18 cellular contexts compared by ENCODE assay signal in the genomic region with DNA sequence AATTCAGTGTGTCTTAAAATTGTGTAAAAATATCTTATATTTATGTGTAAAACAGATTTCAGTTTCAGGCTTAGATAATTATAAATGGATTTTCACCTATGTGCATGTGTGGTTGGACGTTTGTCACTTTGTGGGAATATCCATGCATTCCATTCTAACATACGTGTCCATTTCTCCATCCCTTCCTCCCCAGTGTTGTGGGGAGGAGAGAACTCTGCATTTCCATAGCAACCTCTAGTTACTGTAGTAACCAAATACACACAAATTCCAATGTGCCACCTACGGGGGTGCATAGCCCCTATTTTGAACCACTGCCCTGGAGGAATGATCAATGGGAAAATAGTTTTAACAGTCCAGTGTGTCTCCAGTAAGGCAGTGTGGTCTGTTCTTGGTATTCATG.
DNase-seq lines count a peak whose midpoint lies in the region; ATAC-seq, FAIRE-seq and TF ChIP-seq lines count a peak whose summit lies in the region.
"Had no signal": no experiment of that assay in that cellular context is flagged by ENCODE, and none has a peak within 500 bp of the region (broad histone marks: within the 10 kb centered on the region; RNA-seq: fewer than 3 reads in every experiment).

No MANE protein-coding gene starts in this region.

- 84% methylated on average over 3 of the region's 3 CpGs; no CpG with 5 or more reads in 1 of the 2 experiments for WGBS in H1 (ENCODE audit: extremely low coverage in 1 of 2, insufficient coverage in 1 of 2, insufficient read length in 1 of 2, insufficient replicate concordance in 2 of 2, low coverage in 1 of 2, low lambda C conversion rate in 2 of 2, missing lambda C conversion rate in 1 of 2), 2 experiments

- no peak overlapping the region for H2AFZ ChIP-seq in H1 (ENCODE audit: low read length)

- H3K27me3 ChIP-seq in H1 (replicated peaks in 1 of 4; ENCODE audit: control insufficient read depth in 3 of 4, extremely low read depth in 1 of 4, insufficient read depth in 3 of 4, low read length in 3 of 4), result no peaks in the 10 kb centered on the region
- H3K27me3 ChIP-seq: right atrium auricular region had no signal

- H3K18ac ChIP-seq in H1 (ENCODE audit: extremely low read depth, low read length), result no peak overlapping the region

- no peaks in the 10 kb centered on the region for H3K23me2 ChIP-seq in H1 (ENCODE audit: low read depth, low read length)

- TF ChIP-seq POLR2A in H1 (IDR thresholded peaks at IDR 0.05; ENCODE audit: control extremely low read depth in 1 of 2, low read depth in 2 of 2, low read length in 2 of 2), result no peak

- H2BK5ac ChIP-seq in H1 (ENCODE audit: low read depth, low read length), result no peak overlapping the region

- peaks cover 0 to 4% (median 0%) of the 10 kb centered on the region in 4 experiments; a peak in 1 of 7 replicates for H3K4me1 ChIP-seq in H1 (replicated peaks in 1 of 4; ENCODE audit: control insufficient read depth in 3 of 4, insufficient read depth in 4 of 4, low read length in 3 of 4)

- no peak overlapping the region for H3K4me3 ChIP-seq in H1 (ENCODE audit: extremely low read depth in 1 of 4, insufficient read depth in 2 of 4, low read depth in 3 of 4, low read length in 4 of 4)
- H3K4me3 ChIP-seq: lung, right atrium auricular region had no signal

- no peak overlapping the region for H4K91ac ChIP-seq in H1 (replicated peaks; ENCODE audit: insufficient read length, low read length)

- H3K23ac ChIP-seq in H1 (ENCODE audit: insufficient read length), result no peak overlapping the region

- no peaks in the 10 kb centered on the region; the same call in 1 of the 2 replicates for H3K79me1 ChIP-seq in H1 (ENCODE audit: low read depth, low read length)

- CTCF ChIA-PET in H1 (lab: Charles Lee; ENCODE audit: partially characterized antibody), result interaction anchor here (1.7 kb wide), 1 partner anchor 80 kb away, joined by 3 read pairs; no protein-coding TSS in a partner anchor

- H2AK5ac ChIP-seq in H1 (ENCODE audit: low read depth, low read length), result no peak overlapping the region

- H3K36me3 ChIP-seq in H1 (ENCODE audit: control insufficient read depth in 2 of 4, insufficient read depth in 4 of 4, low read length in 3 of 4), result no peaks in the 10 kb centered on the region
- H3K36me3 ChIP-seq: right atrium auricular region had no signal

- H3K4ac ChIP-seq in H1 (replicated peaks; ENCODE audit: insufficient read length, low read depth, low read length), result no peak overlapping the region

- DNase-seq in ELR (ENCODE audit: low read depth), result peak; percentile 52
- DNase-seq in SW480 (ENCODE audit: low spot score), result peak; percentile 53
- DNase-seq in H1 (ENCODE audit: low read depth in 1 of 2, low spot score in 2 of 2), result no peak
- DNase-seq in myocyte (ENCODE audit: low read depth), result peak; percentile 36
- DNase-seq in ureter (ENCODE audit: low spot score), result no peak
- DNase-seq: activated CD4-positive, alpha-beta T cell treated with anti-CD3 and anti-CD28 coated beads, Interleukin-2, amount 50 U/mL, for 1 hour; activated T-cell treated with anti-CD3 and anti-CD28 coated beads, Interleukin-2, amount 50 U/mL, for 72 hours; DMS 273 treated with DMSO at 0.1 percent for 48 hours; Karpas-422; NCI-H1436; NCI-H345; substantia nigra had no signal

- TF ChIP-seq EP300 in H1 (IDR thresholded peaks at IDR 0.05; ENCODE audit: borderline replicate concordance in 1 of 2, low read depth in 2 of 2, low read length in 2 of 2), result no peak

- POLR2A ChIA-PET in H1 (lab: Charles Lee; ENCODE audit: partially characterized antibody), result no interaction called here

- ATAC-seq in GM21390 (IDR thresholded peaks at IDR 0.05; ENCODE audit: unreplicated experiment) (no peak), HG02938 (IDR thresholded peaks at IDR 0.05; ENCODE audit: unreplicated experiment) (no peak), GM21447 (IDR thresholded peaks at IDR 0.05; ENCODE audit: unreplicated experiment) (no peak)
- ATAC-seq: activated T-cell treated with anti-CD3 and anti-CD28 coated beads, Interleukin-2, amount 50 U/mL, for 72 hours had no signal

- no peak overlapping the region for H3K56ac ChIP-seq in H1 (replicated peaks; ENCODE audit: insufficient read length, low read depth, low read length)

- no peak overlapping the region for H2BK120ac ChIP-seq in H1 (replicated peaks; ENCODE audit: low read depth, low read length)

- H3K79me2 ChIP-seq in H1 (ENCODE audit: control insufficient read depth in 1 of 2, insufficient read depth in 2 of 2, low read length in 2 of 2), result peaks cover 0 to 65% of the 10 kb centered on the region in 2 experiments; a peak in 2 of 4 replicates

- peaks cover 2 to 4% of the 10 kb centered on the region in 2 experiments for H4K20me1 ChIP-seq in H1 (replicated peaks in 1 of 2; ENCODE audit: control insufficient read depth in 1 of 2, insufficient read depth in 2 of 2, low read length in 2 of 2)

- no peak overlapping the region for H2BK15ac ChIP-seq in H1 (ENCODE audit: low read length)

- no peak overlapping the region for H2BK20ac ChIP-seq in H1 (ENCODE audit: low read length)

- no peak for TF ChIP-seq CTCF in H1 (IDR thresholded peaks at IDR 0.05; ENCODE audit: control extremely low read depth in 1 of 3, insufficient read depth in 1 of 3, low read depth in 1 of 3, low read length in 3 of 3)

- TF ChIP-seq RAD21 in H1 (IDR thresholded peaks at IDR 0.05 in 1 of 2, conservative IDR thresholded peaks at IDR 0.05 in 1 of 2; ENCODE audit: low read depth in 2 of 2, low read length in 2 of 2), result no peak

- no peak overlapping the region for H3K14ac ChIP-seq in H1 (ENCODE audit: insufficient read length)

- no peak overlapping the region for H4K8ac ChIP-seq in H1 (ENCODE audit: extremely low read depth, insufficient read depth, low read length)

- no peak overlapping the region for H3K4me2 ChIP-seq in H1 (ENCODE audit: insufficient read depth in 1 of 2, low read depth in 2 of 2, low read length in 2 of 2)

- no peaks in the 10 kb centered on the region for H3K9me3 ChIP-seq in H1 (ENCODE audit: insufficient read depth in 2 of 2, low read depth in 1 of 2, low read length in 1 of 2)
- H3K9me3 ChIP-seq: right atrium auricular region had no signal

- H2BK12ac ChIP-seq in H1 (ENCODE audit: low read depth, low read length), result no peak overlapping the region

- H3K27ac ChIP-seq in H1 (ENCODE audit: low read depth, low read length), result no peak overlapping the region
- H3K27ac ChIP-seq: right atrium auricular region had no signal

- H4K5ac ChIP-seq in H1 (ENCODE audit: insufficient read length, low read depth, low read length), result no peak overlapping the region

- peak; percentile 60 for FAIRE-seq in H1 (lab: Jason Lieb, UNC)
- FAIRE-seq: GM19239 had no signal

- no peak overlapping the region for H3K9ac ChIP-seq in H1 (replicated peaks in 1 of 4; ENCODE audit: extremely low read depth in 1 of 4, low read depth in 3 of 4, low read length in 3 of 4)

TF ChIP-seq in H1, 55 proteins besides CTCF, POLR2A, EP300 and RAD21:
- TF ChIP-seq GTF2F1 (IDR thresholded peaks at IDR 0.05; ENCODE audit: borderline replicate concordance, low read depth, low read length), result no peak

Comparison
In these comparisons a context has a peak if more than half of its experiments do, and no peak if none do; other contexts are left out.
1. DNase-seq: peak in ELR (single experiment), SW480 (single experiment) and myocyte (single experiment); none in H1 (0 of 2) and ureter (single experiment).